Comparison of ENCODE assay signal across 8 cellular contexts in genomic region chr19:55605207-55605636, GRCh38. TPM values are rescaled to one million over a fixed set of nuclear protein-coding genes. Genes with fewer than 3 reads are reported as not detected.
DNase-seq lines count a peak whose midpoint lies in the region; ATAC-seq and TF ChIP-seq lines count a peak whose summit lies in the region.

No MANE protein-coding gene starts in this region.

- WGBS in liver = under 1% methylated on average over 43 of the region's 43 CpGs

- H3K4me1 ChIP-seq in liver (ENCODE audit: control insufficient read depth in 4 of 4, insufficient read depth in 4 of 4, low read length in 3 of 4) = peaks cover 1 to 28% (median 23%) of the 10 kb centered on the region in 4 donors

- H3K9me3 Mint-ChIP-seq in activated CD4-positive, alpha-beta T cell treated with anti-CD3 and anti-CD28 coated beads, Interleukin-2, amount 10 ng/mL, durations not matched to agents 7 days and 5 days = no peaks in the 10 kb centered on the region

- H3K4me3 ChIP-seq in liver (ENCODE audit: low read depth in 1 of 3, low read length in 3 of 3) = peak overlapping the region; percentile 55 to 91 (median 76)

- H3K27ac Mint-ChIP-seq in activated CD4-positive, alpha-beta T cell treated with anti-CD3 and anti-CD28 coated beads, Interleukin-2, amount 10 ng/mL, durations not matched to agents 7 days and 5 days = peak overlapping the region; percentile 94

- peaks cover 0 to 8% (median 2%) of the 10 kb centered on the region in 4 donors for H3K36me3 ChIP-seq in liver (ENCODE audit: control insufficient read depth in 4 of 4, insufficient read depth in 3 of 4, low read depth in 1 of 4, low read length in 3 of 4)

- H3K27ac ChIP-seq in C4-2B (peak overlapping the region; percentile 92), liver (ENCODE audit: low read depth in 1 of 2, low read length in 2 of 2) (peak overlapping the region; percentile 92)

- peaks cover 55% of the 10 kb centered on the region for H3K4me1 Mint-ChIP-seq in activated CD4-positive, alpha-beta T cell treated with anti-CD3 and anti-CD28 coated beads, Interleukin-2, amount 10 ng/mL, durations not matched to agents 7 days and 5 days

- CTCF ChIA-PET in activated CD4-positive, alpha-beta T cell treated with anti-CD3 and anti-CD28 coated beads, Interleukin-2, amount 10 ng/mL, durations not matched to agents 7 days and 5 days (lab: Charles Lee) = interaction anchor here (1.0 to 3.6 kb wide), 12 partner anchors 9 to 101 kb away, joined by 3 to 30 read pairs (median 6); partner anchors contain the start of gene U2AF2

- no peaks in the 10 kb centered on the region for H3K9me3 ChIP-seq in liver (ENCODE audit: control insufficient read depth in 4 of 4, low read length in 3 of 4)

- peak; percentile 99 for DNase-seq in NCI-H69 (lab: John Stamatoyannopoulos, UW)
- DNase-seq in activated CD4-positive, alpha-beta T cell treated with anti-CD3 and anti-CD28 coated beads, Interleukin-2, amount 10 ng/mL, durations not matched to agents 7 days and 5 days = peak; percentile 99
- peak; percentile 56 for DNase-seq in cortex of kidney (lab: John Stamatoyannopoulos, UW)
- DNase-seq in stimulated activated CD4-positive, alpha-beta T cell treated with anti-CD3 and anti-CD28 coated beads, Interleukin-2, amount 100 ng/mL, for 48 hours = peak; percentile 98 to 99

- peak overlapping the region; percentile 78 for H3K4me3 Mint-ChIP-seq in activated CD4-positive, alpha-beta T cell treated with anti-CD3 and anti-CD28 coated beads, Interleukin-2, amount 10 ng/mL, durations not matched to agents 7 days and 5 days

- H3K36me3 Mint-ChIP-seq in activated CD4-positive, alpha-beta T cell treated with anti-CD3 and anti-CD28 coated beads, Interleukin-2, amount 10 ng/mL, durations not matched to agents 7 days and 5 days (ENCODE audit: low read depth) = peaks cover 32% of the 10 kb centered on the region

- no peak for TF ChIP-seq CTCF in C4-2B (conservative IDR thresholded peaks at IDR 0.05)
- TF ChIP-seq CTCF in liver (IDR thresholded peaks at IDR 0.05; ENCODE audit: low read depth, low read length, missing input control) = no peak

- POLR2A ChIA-PET in activated CD4-positive, alpha-beta T cell treated with anti-CD3 and anti-CD28 coated beads, Interleukin-2, amount 10 ng/mL, durations not matched to agents 7 days and 5 days (lab: Charles Lee) = no interaction called here

- H3K27me3 ChIP-seq in liver (ENCODE audit: control insufficient read depth in 4 of 4, insufficient read depth in 4 of 4, low read length in 3 of 4) = no peaks in the 10 kb centered on the region

- no peaks in the 10 kb centered on the region for H3K27me3 Mint-ChIP-seq in activated CD4-positive, alpha-beta T cell treated with anti-CD3 and anti-CD28 coated beads, Interleukin-2, amount 10 ng/mL, durations not matched to agents 7 days and 5 days

- TF ChIP-seq RAD21 in liver (IDR thresholded peaks at IDR 0.05) = peak in 1 of 2 donors; percentile 9

- ATAC-seq in GM19395 (IDR thresholded peaks at IDR 0.05; ENCODE audit: unreplicated experiment) (peak; percentile 68), HG03521 (IDR thresholded peaks at IDR 0.05; ENCODE audit: unreplicated experiment) (peak; percentile 77)

- no peak overlapping the region for H3K9ac ChIP-seq in liver (ENCODE audit: low read depth in 1 of 2, low read length in 2 of 2)

TF ChIP-seq in liver, 16 proteins besides CTCF, POLR2A, EP300 and RAD21:
- peak; percentile 36 to 76 for TF ChIP-seq EGR1 (IDR thresholded peaks at IDR 0.05; ENCODE audit: low read depth in 2 of 2)
- TF ChIP-seq ZBTB33 (IDR thresholded peaks at IDR 0.05) = no peak
- TF ChIP-seq TAF1 (conservative IDR thresholded peaks at IDR 0.05) = no peak
- peak; percentile 72 to 92 for TF ChIP-seq GABPA (IDR thresholded peaks at IDR 0.05 in 1 of 2, conservative IDR thresholded peaks at IDR 0.05 in 1 of 2)
- TF ChIP-seq SP1 (IDR thresholded peaks at IDR 0.05) = peak; percentile 36
- TF ChIP-seq YY1 (IDR thresholded peaks at IDR 0.05) = peak; percentile 68
- no peak for TF ChIP-seq HNF4G (IDR thresholded peaks at IDR 0.05)

RNA-seq across cellular contexts. Expression of gene ZNF865, which starts 0.2 kb away (rescaled TPM):
- 10 to 100 TPM; 14.2 TPM for total RNA-seq in activated CD4-positive, alpha-beta T cell treated with anti-CD3 and anti-CD28 coated beads, Interleukin-2, amount 10 ng/mL, durations not matched to agents 7 days and 5 days
- total RNA-seq in liver = 1 to 10 TPM; 1.4 to 1.8 TPM
- 1 to 10 TPM in 1 of 2 donors, under 1 TPM in 1; 0.38 to 3.1 TPM for polyA plus RNA-seq in liver

RNA-seq across cellular contexts. Expression of gene ZNF524, which starts 5.1 kb away (rescaled TPM):
- 10 to 100 TPM; 31.2 to 32.9 TPM for total RNA-seq in activated CD4-positive, alpha-beta T cell treated with anti-CD3 and anti-CD28 coated beads, Interleukin-2, amount 10 ng/mL, durations not matched to agents 7 days and 5 days
- 1 to 10 TPM; 6.7 to 8.8 TPM for total RNA-seq in liver
- 10 to 100 TPM; 11.5 to 12.3 TPM for polyA plus RNA-seq in liver

RNA-seq across cellular contexts. Expression of gene FIZ1, which starts 5.9 kb away (rescaled TPM):
- 10 to 100 TPM; 15.3 to 16.9 TPM for total RNA-seq in activated CD4-positive, alpha-beta T cell treated with anti-CD3 and anti-CD28 coated beads, Interleukin-2, amount 10 ng/mL, durations not matched to agents 7 days and 5 days
- 1 to 10 TPM; 2.2 to 2.3 TPM for total RNA-seq in liver
- polyA plus RNA-seq in liver = 1 to 10 TPM; 1.1 to 4.3 TPM

RNA-seq across cellular contexts. Expression of gene ZNF784, which starts 19.1 kb away (rescaled TPM):
- 1 to 10 TPM; 4.3 to 5.8 TPM for total RNA-seq in activated CD4-positive, alpha-beta T cell treated with anti-CD3 and anti-CD28 coated beads, Interleukin-2, amount 10 ng/mL, durations not matched to agents 7 days and 5 days
- 1 to 10 TPM; 3.9 to 6.0 TPM for total RNA-seq in liver
- polyA plus RNA-seq in liver = 1 to 10 TPM in 1 of 2 donors, under 1 TPM in 1; 0.79 to 3.6 TPM

RNA-seq across cellular contexts. Expression of gene ZNF579, which starts 24.6 kb away (rescaled TPM):
- total RNA-seq in activated CD4-positive, alpha-beta T cell treated with anti-CD3 and anti-CD28 coated beads, Interleukin-2, amount 10 ng/mL, durations not matched to agents 7 days and 5 days = 1 to 10 TPM; 7.0 to 8.0 TPM
- under 1 TPM; 0.92 to 0.93 TPM for total RNA-seq in liver
- polyA plus RNA-seq in liver = 1 to 10 TPM; 1.4 to 3.3 TPM

Comparison
In these comparisons a context has a peak if more than half of its experiments do, and no peak if none do; other contexts are left out.
1. Peak in every context shown above with its lines: DNase-seq, ATAC-seq, H3K4me3 ChIP-seq and H3K27ac ChIP-seq.
2. RNA of gene ZNF865, which starts 0.2 kb away (total RNA-seq): 14.2 TPM in activated CD4-positive, alpha-beta T cell treated with anti-CD3 and anti-CD28 coated beads, Interleukin-2, amount 10 ng/mL, durations not matched to agents 7 days and 5 days; 1.4 to 1.8 TPM in liver; every median in the first group is over 4 times any median in the second.
3. RNA of gene FIZ1, which starts 5.9 kb away (total RNA-seq): 15.3 to 16.9 TPM in activated CD4-positive, alpha-beta T cell treated with anti-CD3 and anti-CD28 coated beads, Interleukin-2, amount 10 ng/mL, durations not matched to agents 7 days and 5 days; 2.2 to 2.3 TPM in liver; every median in the first group is over 4 times any median in the second.